In the genomic region with DNA sequence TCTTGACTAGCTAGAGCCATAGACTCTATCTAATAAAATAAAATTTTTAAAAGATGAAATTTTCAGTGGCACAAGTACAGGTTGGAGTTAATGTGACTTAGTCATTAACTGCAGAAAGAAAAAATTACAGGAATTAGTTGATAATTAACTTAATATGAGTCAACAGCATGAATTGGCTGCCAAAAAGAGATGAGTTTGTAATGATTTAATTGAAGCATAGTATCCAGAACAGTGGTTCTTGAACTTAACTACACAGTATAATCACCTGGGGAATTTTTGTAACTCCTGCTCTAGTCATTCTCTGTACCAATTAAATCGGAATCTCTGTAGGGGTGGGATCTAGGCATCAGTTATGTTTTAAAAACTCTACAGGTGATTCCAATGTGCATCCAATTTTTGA, we compare ENCODE assay signal across 18 cellular contexts. TPM values are rescaled to one million over a fixed set of nuclear protein-coding genes. Genes with fewer than 3 reads are reported as not detected.
DNase-seq lines count a peak whose midpoint lies in the region; FAIRE-seq and TF ChIP-seq lines count a peak whose summit lies in the region.
"Had no signal": no experiment of that assay in that cellular context is flagged by ENCODE, and none has a peak within 500 bp of the region (broad histone marks: within the 10 kb centered on the region; RNA-seq: fewer than 3 reads in every experiment).

No MANE protein-coding gene starts in this region.

- H3K27ac ChIP-seq in kidney (ENCODE audit: low read depth in 2 of 2, low read length in 2 of 2), result no peak overlapping the region

- no peaks in the 10 kb centered on the region for H3K9me3 ChIP-seq in kidney (ENCODE audit: control insufficient read depth in 1 of 2, low read length in 2 of 2)

- no peak overlapping the region for H3K4me3 ChIP-seq in kidney (ENCODE audit: low read length in 2 of 2)

- intact Hi-C loops in kidney (cut with DNase I), result no loop called here

- no peaks in the 10 kb centered on the region for H3K36me3 ChIP-seq in kidney (ENCODE audit: control insufficient read depth in 1 of 2, insufficient read depth in 2 of 2, low read length in 2 of 2)

- FAIRE-seq in kidney (lab: Jason Lieb, UNC), result peak; percentile 76
- FAIRE-seq: G401.6, GM12892, H1 had no signal

- H3K4me1 ChIP-seq in kidney (ENCODE audit: control insufficient read depth in 1 of 2, insufficient read depth in 1 of 2, low read depth in 1 of 2, low read length in 2 of 2), result peaks cover 0 to 6% of the 10 kb centered on the region in 2 donors

- peak; percentile 53 for DNase-seq in Caki2 (ENCODE audit: low read depth)
- peak; percentile 50 for DNase-seq in NCI-H1105 treated with DMSO at 0.1 percent for 48 hours (lab: John Stamatoyannopoulos, UW)
- no peak for DNase-seq in kidney
- peak; percentile 95 for DNase-seq in renal cortical epithelial cell (ENCODE audit: low read depth)
- no peak for DNase-seq in NAMALWA (ENCODE audit: low spot score)
- no peak for DNase-seq in activated CD4-positive, CD25-positive, alpha-beta regulatory T cell (lab: John Stamatoyannopoulos, UW)
- DNase-seq in NCI-H187 treated with DMSO at 0.1 percent for 48 hours (lab: John Stamatoyannopoulos, UW), result no peak
- DNase-seq: CD4-positive, CD25-positive, alpha-beta regulatory T cell; DMS153; MV-4-11; NCI-H1417 treated with DMSO at 0.1 percent for 48 hours; NCI-H2029; NCI-H226; NCI-H510A treated with DMSO at 0.1 percent for 48 hours; NCI-H748 treated with DMSO at 0.1 percent for 48 hours had no signal

- in situ Hi-C loops in Caki2 (cut with HindIII; ENCODE audit: low pct_unique_long_range_greater_than_20kb, low sequenced_read_pairs), result no loop called here

- no peak overlapping the region for H3K9ac ChIP-seq in kidney (ENCODE audit: low read length in 2 of 2)

- no peak for TF ChIP-seq CTCF in kidney (IDR thresholded peaks at IDR 0.05; ENCODE audit: borderline replicate concordance, extremely low read depth, insufficient read depth)

RNA-seq across cellular contexts. Expression of gene HMGN3, which starts 46.3 kb away (rescaled TPM):
- 95.3 and 136 TPM in 2 replicates for total RNA-seq in Caki2 (2014; rRNA removed; shearing (Covaris generic); ENCODE audit: low replicate concordance)
- total RNA-seq in kidney (110 TPM), renal cortical epithelial cell (69.6 and 128 TPM in 2 replicates)
- polyA plus RNA-seq in kidney (ENCODE audit: insufficient read depth, low read depth, low replicate concordance), result 314 TPM

Comparison
In these comparisons a context has a peak if more than half of its experiments do, and no peak if none do; other contexts are left out.
1. DNase-seq: peak in Caki2 (single experiment), NCI-H1105 treated with DMSO at 0.1 percent for 48 hours (single experiment) and renal cortical epithelial cell (single experiment); none in kidney (single experiment), NAMALWA (single experiment), activated CD4-positive, CD25-positive, alpha-beta regulatory T cell (0 of 4) and NCI-H187 treated with DMSO at 0.1 percent for 48 hours (single experiment).